In the genomic region with DNA sequence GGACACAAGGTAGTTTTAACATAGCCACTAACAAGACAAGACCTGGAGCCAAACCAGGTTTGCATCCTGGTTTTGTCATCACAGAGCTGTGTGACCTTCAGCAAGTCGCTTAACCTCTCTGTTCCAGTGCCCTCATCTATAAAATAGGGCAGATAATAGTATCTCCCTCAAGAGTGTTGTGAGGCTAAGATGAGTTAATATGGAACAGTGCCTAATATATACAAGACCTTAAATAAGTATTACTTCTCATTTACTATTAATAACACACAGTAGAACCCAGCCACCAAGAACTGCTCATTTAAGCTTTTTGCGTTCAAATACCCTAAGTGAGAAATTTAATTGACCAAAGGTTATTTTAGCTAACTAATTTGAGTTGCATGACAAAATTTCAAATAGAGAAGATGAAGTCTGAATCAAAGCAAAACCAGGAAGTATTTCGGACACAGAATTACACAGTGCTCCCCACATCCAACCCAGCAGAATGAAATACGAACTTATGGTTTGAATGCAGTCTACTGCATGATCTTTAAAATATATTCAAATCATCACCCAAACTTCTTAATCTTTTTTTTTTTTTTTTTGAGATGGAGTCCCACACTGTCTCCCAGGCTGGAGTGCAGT, we compare ENCODE assay signal across 17 cellular contexts.
DNase-seq lines count a peak whose midpoint lies in the region; ATAC-seq and TF ChIP-seq lines count a peak whose summit lies in the region.
"Had no signal": no experiment of that assay in that cellular context is flagged by ENCODE, and none has a peak within 500 bp of the region (broad histone marks: within the 10 kb centered on the region; RNA-seq: fewer than 3 reads in every experiment).

No MANE protein-coding gene starts in this region.

- H3K4me2 ChIP-seq in mesendoderm (ENCODE audit: low read length) = no peak overlapping the region

- no peak for DNase-seq in activated CD4-positive, alpha-beta T cell treated with anti-CD3 and anti-CD28 coated beads for 36 hours
- DNase-seq in activated CD4-positive, alpha-beta T cell treated with anti-CD3 and anti-CD28 coated beads, Interleukin-2, amount 10 ng/mL, durations not matched to agents 24 days and 14 days = no peak
- DNase-seq in CD4-positive, alpha-beta memory T cell = no peak
- DNase-seq in activated naive CD8-positive, alpha-beta T cell treated with anti-CD3 and anti-CD28 coated beads, Interleukin-2, amount 50 U/mL, for 24 hours = no peak
- no peak for DNase-seq in mesendoderm
- DNase-seq in cerebellar cortex (ENCODE audit: low spot score) = no peak
- DNase-seq in COLO829 (ENCODE audit: low spot score) = no peak
- no peak for DNase-seq in spleen
- DNase-seq: activated CD4-positive, alpha-beta T cell treated with anti-CD3 and anti-CD28 coated beads for 48 hours; DMS 273 treated with DMSO at 0.1 percent for 48 hours; NCI-H1436; NCI-H526; stimulated activated CD4-positive, alpha-beta T cell treated with anti-CD3 and anti-CD28 coated beads, Interleukin-4, amount 100 ng/mL, for 4 hours; uterus had no signal

- no peak overlapping the region for H2BK15ac ChIP-seq in mesendoderm (replicated peaks; ENCODE audit: low read depth)

- no peak overlapping the region for H2BK5ac ChIP-seq in mesendoderm (ENCODE audit: low read length)

- H4K8ac ChIP-seq in mesendoderm (ENCODE audit: low read depth, low read length) = no peak overlapping the region

- H3K36me3 ChIP-seq in CD4-positive, alpha-beta memory T cell (ENCODE audit: insufficient read depth, low read length) = peaks cover 3% of the 10 kb centered on the region
- no peaks in the 10 kb centered on the region for H3K36me3 ChIP-seq in mesendoderm (ENCODE audit: control insufficient read depth, insufficient read depth, low read length)
- no peaks in the 10 kb centered on the region for H3K36me3 ChIP-seq in spleen
- H3K36me3 ChIP-seq: neutrophil, uterus had no signal

- ATAC-seq in activated CD4-positive, alpha-beta T cell treated with anti-CD3 and anti-CD28 coated beads for 36 hours = no peak
- ATAC-seq in activated naive CD8-positive, alpha-beta T cell treated with anti-CD3 and anti-CD28 coated beads, Interleukin-2, amount 50 U/mL, for 24 hours = no peak
- ATAC-seq: HCT116 had no signal

- no CpG with 5 or more reads among the region's 4 CpGs for WGBS in mesendoderm (ENCODE audit: extremely low coverage, insufficient coverage, low lambda C conversion rate)
- WGBS in spleen, 5 donors = 71 to 82% (median 75%) methylated on average over 4 of the region's 4 CpGs

- peaks cover 5% of the 10 kb centered on the region for H3K79me1 ChIP-seq in mesendoderm (ENCODE audit: low read length)

- H3K27ac Mint-ChIP-seq in activated CD4-positive, alpha-beta T cell treated with anti-CD3 and anti-CD28 coated beads for 36 hours = peak overlapping the region; percentile 68
- H3K27ac Mint-ChIP-seq in activated CD4-positive, alpha-beta T cell treated with anti-CD3 and anti-CD28 coated beads, Interleukin-2, amount 10 ng/mL, durations not matched to agents 24 days and 14 days = no peak overlapping the region
- peak overlapping the region; percentile 74 to 96 (median 86) for H3K27ac Mint-ChIP-seq in CD4-positive, alpha-beta memory T cell
- peak overlapping the region; percentile 31 for H3K27ac Mint-ChIP-seq in activated naive CD8-positive, alpha-beta T cell treated with anti-CD3 and anti-CD28 coated beads, Interleukin-2, amount 50 U/mL, for 24 hours
- H3K27ac Mint-ChIP-seq: B cell had no signal

- H3K4me3 Mint-ChIP-seq in activated CD4-positive, alpha-beta T cell treated with anti-CD3 and anti-CD28 coated beads for 36 hours = no peak overlapping the region
- H3K4me3 Mint-ChIP-seq in activated CD4-positive, alpha-beta T cell treated with anti-CD3 and anti-CD28 coated beads, Interleukin-2, amount 10 ng/mL, durations not matched to agents 24 days and 14 days = no peak overlapping the region
- H3K4me3 Mint-ChIP-seq in CD4-positive, alpha-beta memory T cell = peak overlapping the region; percentile 23 to 79 (median 62)
- no peak overlapping the region for H3K4me3 Mint-ChIP-seq in activated naive CD8-positive, alpha-beta T cell treated with anti-CD3 and anti-CD28 coated beads, Interleukin-2, amount 50 U/mL, for 24 hours
- H3K4me3 Mint-ChIP-seq: B cell had no signal

- no peak overlapping the region for H3K56ac ChIP-seq in mesendoderm (ENCODE audit: low read length)

- H3K79me2 ChIP-seq in mesendoderm (ENCODE audit: control insufficient read depth, insufficient read depth, low read length) = peaks cover 3% of the 10 kb centered on the region

- no peak overlapping the region for H3K4ac ChIP-seq in mesendoderm (ENCODE audit: low read depth, low read length)

- H4K5ac ChIP-seq in mesendoderm (ENCODE audit: low read length) = no peak overlapping the region

- CTCF ChIA-PET in activated CD4-positive, alpha-beta T cell treated with anti-CD3 and anti-CD28 coated beads for 36 hours (lab: Charles Lee) = interaction anchor here (0.6 to 1.6 kb wide), 6 partner anchors 10 to 418 kb away, joined by 3 to 6 read pairs (median 4); no protein-coding TSS in a partner anchor
- CTCF ChIA-PET in CD4-positive, alpha-beta memory T cell (lab: Charles Lee; ENCODE audit: partially characterized antibody) = interaction anchor here (0.7 to 9.4 kb wide), 5 partner anchors 10 to 418 kb away, joined by 3 to 80 read pairs (median 4); no protein-coding TSS in a partner anchor

- peaks cover 48% of the 10 kb centered on the region for H3K36me3 Mint-ChIP-seq in activated CD4-positive, alpha-beta T cell treated with anti-CD3 and anti-CD28 coated beads for 36 hours (ENCODE audit: low read depth)
- peaks cover 61% of the 10 kb centered on the region for H3K36me3 Mint-ChIP-seq in activated CD4-positive, alpha-beta T cell treated with anti-CD3 and anti-CD28 coated beads, Interleukin-2, amount 10 ng/mL, durations not matched to agents 24 days and 14 days (ENCODE audit: low read depth)
- H3K36me3 Mint-ChIP-seq in CD4-positive, alpha-beta memory T cell = peaks cover 29 to 35% of the 10 kb centered on the region in 2 donors
- peaks cover 46% of the 10 kb centered on the region for H3K36me3 Mint-ChIP-seq in activated naive CD8-positive, alpha-beta T cell treated with anti-CD3 and anti-CD28 coated beads, Interleukin-2, amount 50 U/mL, for 24 hours (ENCODE audit: low read depth)

- H3K27me3 ChIP-seq in CD4-positive, alpha-beta memory T cell (ENCODE audit: insufficient read depth, low read length) = no peaks in the 10 kb centered on the region
- H3K27me3 ChIP-seq in mesendoderm (ENCODE audit: insufficient read depth, low read length, poor library complexity) (no peaks in the 10 kb centered on the region), spleen (replicated peaks in 1 of 7) (no peaks in the 10 kb centered on the region)
- H3K27me3 ChIP-seq: neutrophil, uterus had no signal

- H3K18ac ChIP-seq in mesendoderm (ENCODE audit: low read length) = peak overlapping the region; percentile 60

- intact Hi-C loops in activated CD4-positive, alpha-beta T cell treated with anti-CD3 and anti-CD28 coated beads for 36 hours (cut with DNase I, micrococcal nuclease) = no loop called here
- intact Hi-C loops in activated CD4-positive, alpha-beta T cell treated with anti-CD3 and anti-CD28 coated beads, Interleukin-2, amount 10 ng/mL, durations not matched to agents 24 days and 14 days (cut with micrococcal nuclease) = no loop called here
- intact Hi-C loops in CD4-positive, alpha-beta memory T cell (cut with micrococcal nuclease) = no loop called here
- intact Hi-C loops in spleen (cut with DNase I; ENCODE audit: low total_unique reads) = no loop called here

- H3K4me1 Mint-ChIP-seq in activated CD4-positive, alpha-beta T cell treated with anti-CD3 and anti-CD28 coated beads for 36 hours = peaks cover 89% of the 10 kb centered on the region
- peaks cover 62% of the 10 kb centered on the region for H3K4me1 Mint-ChIP-seq in activated CD4-positive, alpha-beta T cell treated with anti-CD3 and anti-CD28 coated beads, Interleukin-2, amount 10 ng/mL, durations not matched to agents 24 days and 14 days
- H3K4me1 Mint-ChIP-seq in CD4-positive, alpha-beta memory T cell = peaks cover 55 to 90% (median 78%) of the 10 kb centered on the region in 4 donors
- H3K4me1 Mint-ChIP-seq in activated naive CD8-positive, alpha-beta T cell treated with anti-CD3 and anti-CD28 coated beads, Interleukin-2, amount 50 U/mL, for 24 hours = peaks cover 75% of the 10 kb centered on the region

- H3K27me3 Mint-ChIP-seq in activated CD4-positive, alpha-beta T cell treated with anti-CD3 and anti-CD28 coated beads for 36 hours = no peaks in the 10 kb centered on the region
- H3K27me3 Mint-ChIP-seq in activated CD4-positive, alpha-beta T cell treated with anti-CD3 and anti-CD28 coated beads, Interleukin-2, amount 10 ng/mL, durations not matched to agents 24 days and 14 days = no peaks in the 10 kb centered on the region
- H3K27me3 Mint-ChIP-seq in CD4-positive, alpha-beta memory T cell = no peaks in the 10 kb centered on the region
- no peaks in the 10 kb centered on the region for H3K27me3 Mint-ChIP-seq in activated naive CD8-positive, alpha-beta T cell treated with anti-CD3 and anti-CD28 coated beads, Interleukin-2, amount 50 U/mL, for 24 hours
- H3K27me3 Mint-ChIP-seq: B cell had no signal

- no peak overlapping the region for H3K27ac ChIP-seq in CD4-positive, alpha-beta memory T cell (ENCODE audit: low read depth, low read length)
- H3K27ac ChIP-seq in mesendoderm (ENCODE audit: low read depth, low read length) (no peak overlapping the region), spleen (no peak overlapping the region)
- H3K27ac ChIP-seq: neutrophil had no signal

- H3K9me3 ChIP-seq in CD4-positive, alpha-beta memory T cell (ENCODE audit: control insufficient read depth in 1 of 2, low read length in 2 of 2) = no peaks in the 10 kb centered on the region
- H3K9me3 ChIP-seq in spleen = peaks cover 0 to 10% (median 9%) of the 10 kb centered on the region in 8 donors
- H3K9me3 ChIP-seq: neutrophil, uterus had no signal

- H2BK120ac ChIP-seq in mesendoderm (ENCODE audit: low read depth, low read length) = no peak overlapping the region

- TF ChIP-seq POLR2A in spleen (IDR thresholded peaks at IDR 0.05) = no peak

- no peak overlapping the region for H2AK5ac ChIP-seq in mesendoderm (ENCODE audit: low read length)

- no peak overlapping the region for H3K4me3 ChIP-seq in CD4-positive, alpha-beta memory T cell (ENCODE audit: low read length in 2 of 2)
- H3K4me3 ChIP-seq in mesendoderm (ENCODE audit: low read length) (no peak overlapping the region), spleen (no peak overlapping the region)
- H3K4me3 ChIP-seq: uterus had no signal

- H3K23ac ChIP-seq in mesendoderm (ENCODE audit: low read length) = no peak overlapping the region

- peaks cover 97% of the 10 kb centered on the region for H3K4me1 ChIP-seq in CD4-positive, alpha-beta memory T cell (ENCODE audit: insufficient read depth, low read length)
- H3K4me1 ChIP-seq in mesendoderm (ENCODE audit: control insufficient read depth, low read depth, low read length) = peaks cover 18% of the 10 kb centered on the region
- H3K4me1 ChIP-seq in spleen = peaks cover 0 to 8% (median 0%) of the 10 kb centered on the region in 6 donors
- H3K4me1 ChIP-seq: uterus had no signal

- TF ChIP-seq CTCF in spleen (IDR thresholded peaks at IDR 0.05 in 8 of 11, conservative IDR thresholded peaks at IDR 0.05 in 3 of 11) = no peak

- no peaks in the 10 kb centered on the region for H3K9me3 Mint-ChIP-seq in activated CD4-positive, alpha-beta T cell treated with anti-CD3 and anti-CD28 coated beads for 36 hours (ENCODE audit: low read depth)
- peaks cover 6% of the 10 kb centered on the region for H3K9me3 Mint-ChIP-seq in activated CD4-positive, alpha-beta T cell treated with anti-CD3 and anti-CD28 coated beads, Interleukin-2, amount 10 ng/mL, durations not matched to agents 24 days and 14 days
- H3K9me3 Mint-ChIP-seq in CD4-positive, alpha-beta memory T cell = peaks cover 0 to 2% (median 0%) of the 10 kb centered on the region in 8 donors
- H3K9me3 Mint-ChIP-seq in activated naive CD8-positive, alpha-beta T cell treated with anti-CD3 and anti-CD28 coated beads, Interleukin-2, amount 50 U/mL, for 24 hours = peaks cover 8% of the 10 kb centered on the region

- POLR2A ChIA-PET in activated CD4-positive, alpha-beta T cell treated with anti-CD3 and anti-CD28 coated beads for 36 hours (lab: Charles Lee) = no interaction called here
- POLR2A ChIA-PET in CD4-positive, alpha-beta memory T cell (lab: Charles Lee; ENCODE audit: partially characterized antibody) = interaction anchor here (1.3 to 8.9 kb wide), 4 partner anchors 10 to 22 kb away, joined by 4 to 94 read pairs (median 8); no protein-coding TSS in a partner anchor

- H3K9ac ChIP-seq in mesendoderm (ENCODE audit: low read length) = no peak overlapping the region

Comparison
In these comparisons a context has a peak if more than half of its experiments do, and no peak if none do; other contexts are left out.
1. H3K4me3 Mint-ChIP-seq: peak in CD4-positive, alpha-beta memory T cell (8 of 8); none in activated CD4-positive, alpha-beta T cell treated with anti-CD3 and anti-CD28 coated beads for 36 hours (single experiment), activated CD4-positive, alpha-beta T cell treated with anti-CD3 and anti-CD28 coated beads, Interleukin-2, amount 10 ng/mL, durations not matched to agents 24 days and 14 days (single experiment) and activated naive CD8-positive, alpha-beta T cell treated with anti-CD3 and anti-CD28 coated beads, Interleukin-2, amount 50 U/mL, for 24 hours (single experiment).